Comparison of ENCODE assay signal across 11 cellular contexts in the genomic region with DNA sequence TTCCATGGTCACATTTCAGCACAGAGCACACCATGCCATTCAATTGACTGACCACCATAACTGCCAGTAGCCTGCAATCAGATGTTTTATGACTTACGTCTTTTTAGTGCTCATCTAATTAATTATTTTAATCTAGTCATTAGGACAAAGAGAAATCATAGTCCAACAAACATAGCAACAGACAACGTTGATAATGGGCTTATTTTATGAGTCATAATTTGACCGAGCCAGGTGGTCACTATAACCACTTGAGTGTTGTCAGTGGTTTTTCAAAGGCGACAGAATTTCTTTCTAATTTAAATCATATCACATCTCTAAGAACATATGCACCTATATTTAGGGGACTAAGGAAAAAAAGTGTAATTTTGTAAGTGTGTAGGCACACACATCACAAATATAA. TPM values are rescaled to one million over a fixed set of nuclear protein-coding genes. Genes with fewer than 3 reads are reported as not detected.
DNase-seq lines count a peak whose midpoint lies in the region; ATAC-seq and TF ChIP-seq lines count a peak whose summit lies in the region.
"Had no signal": no experiment of that assay in that cellular context is flagged by ENCODE, and none has a peak within 500 bp of the region (broad histone marks: within the 10 kb centered on the region; RNA-seq: fewer than 3 reads in every experiment).

No MANE protein-coding gene starts in this region.

- no peaks in the 10 kb centered on the region for H3K9me3 Mint-ChIP-seq in activated T-cell treated with anti-CD3 and anti-CD28 coated beads, Interleukin-2, amount 50 U/mL, for 72 hours
- peaks cover 9% of the 10 kb centered on the region for H3K9me3 Mint-ChIP-seq in glutamatergic neuron (ENCODE audit: unreplicated experiment)

- intact Hi-C loops in transverse colon (cut with DNase I; ENCODE audit: low total_unique reads): loop anchor here (10.0 kb wide), 1 partner anchor 51 kb away; the partner anchor contains the start of gene SYNPO2
- intact Hi-C loops in esophagus squamous epithelium (cut with DNase I): no loop called here

- H3K27ac ChIP-seq in transverse colon: peak overlapping the region in 3 of 4 donors; percentile 96 to 99 (median 97)
- peak overlapping the region in 1 of 4 donors; percentile 94 for H3K27ac ChIP-seq in esophagus squamous epithelium

- H3K4me3 ChIP-seq in transverse colon (no peak overlapping the region), esophagus squamous epithelium (no peak overlapping the region)

- in situ Hi-C loops in transverse colon (cut with MboI; ENCODE audit: low pct_ligation_motif_present in 1 of 4, low pct_unique_long_range_greater_than_20kb in 1 of 4, low sequenced_read_pairs in 3 of 4): no loop called here

- no peak for ATAC-seq in activated T-cell treated with anti-CD3 and anti-CD28 coated beads, Interleukin-2, amount 50 U/mL, for 72 hours (replicated peaks in 1 of 2)
- ATAC-seq in SK-N-SH treated with all-trans-retinoic acid at 6 μM for 48 hours (no peak), GM21529 (IDR thresholded peaks at IDR 0.05; ENCODE audit: unreplicated experiment) (no peak)

- H3K27ac Mint-ChIP-seq in activated T-cell treated with anti-CD3 and anti-CD28 coated beads, Interleukin-2, amount 50 U/mL, for 72 hours: peak overlapping the region; percentile 15
- H3K27ac Mint-ChIP-seq in glutamatergic neuron (ENCODE audit: unreplicated experiment): no peak overlapping the region

- no peak for TF ChIP-seq EP300 in transverse colon (IDR thresholded peaks at IDR 0.05; ENCODE audit: low read depth)

- H3K27me3 ChIP-seq in transverse colon: no peaks in the 10 kb centered on the region
- no peaks in the 10 kb centered on the region for H3K27me3 ChIP-seq in esophagus squamous epithelium

- no peaks in the 10 kb centered on the region for H3K27me3 Mint-ChIP-seq in activated T-cell treated with anti-CD3 and anti-CD28 coated beads, Interleukin-2, amount 50 U/mL, for 72 hours (ENCODE audit: low read depth)
- peaks cover 6% of the 10 kb centered on the region for H3K27me3 Mint-ChIP-seq in glutamatergic neuron (ENCODE audit: unreplicated experiment)

- 53 to 57% methylated on average over 4 of the region's 4 CpGs for WGBS in transverse colon (ENCODE audit: low coverage in 1 of 2), 2 donors
- WGBS in esophagus squamous epithelium, 2 donors: 40 to 51% methylated on average over 4 of the region's 4 CpGs

- peak overlapping the region; percentile 34 to 99 for H3K4me3 Mint-ChIP-seq in activated T-cell treated with anti-CD3 and anti-CD28 coated beads, Interleukin-2, amount 50 U/mL, for 72 hours
- H3K4me3 Mint-ChIP-seq in glutamatergic neuron (ENCODE audit: unreplicated experiment): peak overlapping the region; percentile 64

- H3K4me1 Mint-ChIP-seq in activated T-cell treated with anti-CD3 and anti-CD28 coated beads, Interleukin-2, amount 50 U/mL, for 72 hours (ENCODE audit: low read depth): peaks cover 38% of the 10 kb centered on the region
- peaks cover 13% of the 10 kb centered on the region for H3K4me1 Mint-ChIP-seq in glutamatergic neuron (ENCODE audit: low read depth, unreplicated experiment)

- peaks cover 18 to 20% of the 10 kb centered on the region in 2 donors for H3K36me3 Mint-ChIP-seq in activated T-cell treated with anti-CD3 and anti-CD28 coated beads, Interleukin-2, amount 50 U/mL, for 72 hours (ENCODE audit: insufficient read depth in 2 of 2)
- no peaks in the 10 kb centered on the region for H3K36me3 Mint-ChIP-seq in glutamatergic neuron (ENCODE audit: unreplicated experiment)

- H3K36me3 ChIP-seq in transverse colon (no peaks in the 10 kb centered on the region), esophagus squamous epithelium (peaks cover 0 to 43% (median 0%) of the 10 kb centered on the region in 3 donors)

- peaks cover 7 to 36% (median 11%) of the 10 kb centered on the region in 4 donors for H3K4me1 ChIP-seq in transverse colon
- peaks cover 0 to 54% (median 3%) of the 10 kb centered on the region in 3 donors for H3K4me1 ChIP-seq in esophagus squamous epithelium

- TF ChIP-seq CTCF in glutamatergic neuron (IDR thresholded peaks at IDR 0.05; ENCODE audit: partially characterized antibody, unreplicated experiment) (no peak), transverse colon (IDR thresholded peaks at IDR 0.05) (no peak), esophagus squamous epithelium (IDR thresholded peaks at IDR 0.05) (no peak)

- H3K9me3 ChIP-seq in transverse colon (no peaks in the 10 kb centered on the region), esophagus squamous epithelium (no peaks in the 10 kb centered on the region)

- TF ChIP-seq POLR2A in transverse colon (IDR thresholded peaks at IDR 0.05) (no peak), esophagus squamous epithelium (IDR thresholded peaks at IDR 0.05) (no peak)

- DNase-seq in activated T-cell treated with anti-CD3 and anti-CD28 coated beads, Interleukin-2, amount 50 U/mL, for 72 hours: no peak
- DNase-seq in activated T-cell treated with anti-CD3 and anti-CD28 coated beads, Interleukin-2, amount 50 U/mL, for 48 hours: no peak
- no peak for DNase-seq in glutamatergic neuron
- no peak for DNase-seq in transverse colon
- no peak for DNase-seq in esophagus squamous epithelium (lab: John Stamatoyannopoulos, UW)
- DNase-seq in NCI-H2171 (lab: John Stamatoyannopoulos, UW): no peak
- DNase-seq: activated naive CD4-positive, alpha-beta T cell; C1 segment of cervical spinal cord; SHP77 had no signal

TF ChIP-seq in SK-N-SH treated with all-trans-retinoic acid at 6 μM for 48 hours, 23 proteins besides CTCF, POLR2A, EP300 and RAD21:
- TF ChIP-seq ISL1 (CRISPR knock-in tag; IDR thresholded peaks at IDR 0.05): peak; percentile 72
- TF ChIP-seq TCF4 (CRISPR knock-in tag; IDR thresholded peaks at IDR 0.05; ENCODE audit: borderline replicate concordance): no peak
- TF ChIP-seq ARNTL (CRISPR knock-in tag; IDR thresholded peaks at IDR 0.05; ENCODE audit: borderline replicate concordance, low read depth): no peak

RNA-seq across cellular contexts. Expression of gene SEC24D, which starts 1.9 kb away (rescaled TPM):
- 10 to 100 TPM; 41.5 to 60.4 TPM for total RNA-seq in activated T-cell treated with anti-CD3 and anti-CD28 coated beads, Interleukin-2, amount 50 U/mL, for 72 hours
- total RNA-seq in glutamatergic neuron (ENCODE audit: unreplicated experiment) (26.0 TPM), transverse colon (10 to 100 TPM in 3 of 4 donors, 1 to 10 TPM in 1; 9.7 to 37.9 (median 17.0) TPM), esophagus squamous epithelium (10 to 100 TPM; 18.5 to 33.6 (median 21.6) TPM)

RNA-seq across cellular contexts. Expression of gene SYNPO2, which starts 54.6 kb away (rescaled TPM):
- under 1 TPM; 0.31 to 0.35 TPM for total RNA-seq in activated T-cell treated with anti-CD3 and anti-CD28 coated beads, Interleukin-2, amount 50 U/mL, for 72 hours
- total RNA-seq in glutamatergic neuron (ENCODE audit: unreplicated experiment): 2.9 TPM
- 100 to 1,000 TPM in 3 of 4 donors, 10 to 100 TPM in 1; 99.7 to 400 (median 145) TPM for total RNA-seq in transverse colon
- 100 to 1,000 TPM in 2 of 4 donors, 10 to 100 TPM in 2; 19.0 to 418 (median 84.2) TPM for total RNA-seq in esophagus squamous epithelium
